ENCODE assay signal across 7 cellular contexts in the genomic region with DNA sequence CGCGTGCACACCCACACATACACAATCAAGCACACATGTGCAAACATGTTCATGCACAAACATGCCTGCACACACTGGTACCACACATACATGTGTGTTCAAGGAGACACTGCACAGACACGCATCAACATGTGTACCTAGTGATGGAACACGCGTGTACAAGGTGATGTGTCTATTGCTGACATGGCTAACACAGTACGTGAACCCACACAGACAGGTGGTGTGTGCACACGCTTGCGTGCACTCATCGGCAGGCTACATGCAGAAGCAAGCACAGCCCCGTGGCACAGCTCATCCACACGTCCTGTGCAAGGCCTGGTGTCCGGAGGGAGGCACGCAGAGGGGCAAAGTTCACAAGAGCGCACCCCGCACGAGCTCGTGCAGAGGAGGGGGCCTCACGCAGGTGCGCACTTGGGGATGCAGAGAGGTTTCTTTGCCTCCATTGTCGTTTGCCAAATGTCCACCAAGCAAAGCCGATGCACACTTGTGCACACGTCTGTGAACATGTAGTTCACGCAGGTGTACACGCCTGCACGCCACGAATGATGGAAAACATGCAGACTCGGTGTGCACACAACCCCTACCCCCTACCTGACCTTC. TPM values are rescaled to one million over a fixed set of nuclear protein-coding genes. Genes with fewer than 3 reads are reported as not detected.
DNase-seq lines count a peak whose midpoint lies in the region; ATAC-seq, FAIRE-seq and TF ChIP-seq lines count a peak whose summit lies in the region.

No MANE protein-coding gene starts in this region.

- peaks cover 0 to 34% of the 10 kb centered on the region in 2 experiments; a peak in 1 of 3 replicates for H3K36me3 ChIP-seq in HEK293 (ENCODE audit: control insufficient read depth in 2 of 2, insufficient read depth in 1 of 2, low read length in 2 of 2)
- H3K36me3 ChIP-seq in hepatocyte (replicated peaks; ENCODE audit: insufficient read depth, low read depth), result no peaks in the 10 kb centered on the region
- peaks cover 0 to 22% (median 11%) of the 10 kb centered on the region in 6 donors for H3K36me3 ChIP-seq in spleen

- peak; percentile 49 for DNase-seq in hepatocyte (ENCODE audit: low spot score)
- no peak for DNase-seq in spleen
- no peak for DNase-seq in iPS-NIHi7 (ENCODE audit: extremely low spot score)
- DNase-seq in GM19239 (ENCODE audit: insufficient read length, low spot score), result no peak

- no peak for FAIRE-seq in GM19239 (lab: Jason Lieb, UNC)

- no peaks in the 10 kb centered on the region for H3K9me2 ChIP-seq in hepatocyte (replicated peaks; ENCODE audit: insufficient read depth)

- H4K20me1 ChIP-seq in hepatocyte (ENCODE audit: insufficient read depth, poor library complexity, severe bottlenecking), result peaks cover 27% of the 10 kb centered on the region

- H3K9me3 ChIP-seq in HEK293 (ENCODE audit: control insufficient read depth, insufficient read depth, low read depth, low read length) (no peaks in the 10 kb centered on the region), hepatocyte (ENCODE audit: low read depth) (no peaks in the 10 kb centered on the region), spleen (no peaks in the 10 kb centered on the region)

- H3K27ac ChIP-seq in HEK293 (ENCODE audit: extremely low read depth, low read depth, low read length) (peak overlapping the region; percentile 75; the same call in 1 of the 2 replicates), hepatocyte (peak overlapping the region; percentile 93), spleen (peak overlapping the region in 5 of 8 donors; percentile 97 to 99 (median 98))

- no peak overlapping the region for H2AFZ ChIP-seq in hepatocyte

- TF ChIP-seq CTCF in HEK293 (tag by site-specific recombination; IDR thresholded peaks at IDR 0.05), result no peak
- TF ChIP-seq CTCF in WI38 (IDR thresholded peaks at IDR 0.05; ENCODE audit: low read depth, low read length), result no peak
- TF ChIP-seq CTCF in hepatocyte (IDR thresholded peaks at IDR 0.05; ENCODE audit: poor library complexity), result no peak
- no peak for TF ChIP-seq CTCF in spleen (IDR thresholded peaks at IDR 0.05 in 8 of 11, conservative IDR thresholded peaks at IDR 0.05 in 3 of 11)

- intact Hi-C loops in spleen (cut with DNase I; ENCODE audit: low total_unique reads), result no loop called here

- no peak for ATAC-seq in GM18505 (IDR thresholded peaks at IDR 0.05; ENCODE audit: unreplicated experiment)

- H3K27me3 ChIP-seq in hepatocyte (no peaks in the 10 kb centered on the region), spleen (replicated peaks in 1 of 7) (no peaks in the 10 kb centered on the region)

- H3K4me1 ChIP-seq in HEK293 (ENCODE audit: control insufficient read depth, insufficient read depth, low read length) (peaks cover 20% of the 10 kb centered on the region), hepatocyte (ENCODE audit: insufficient read depth) (peaks cover 41% of the 10 kb centered on the region), spleen (peaks cover 40 to 74% (median 54%) of the 10 kb centered on the region in 6 donors)

- whole genome bisulfite sequencing in hepatocyte (ENCODE audit: low lambda C conversion rate, missing lambda C conversion rate), result 42% methylated on average over 26 of the region's 27 CpGs
- WGBS in spleen, 5 donors, result 41 to 58% (median 52%) methylated on average over 21 to 27 of the region's 27 CpGs

- CTCF ChIA-PET in HEK293 (lab: Yijun Ruan, JAX), result no interaction called here

- H3K4me3 ChIP-seq in HEK293 (ENCODE audit: low read depth, low read length), result peak overlapping the region; percentile 63
- peak overlapping the region; percentile 87 for H3K4me3 ChIP-seq in WI38 (ENCODE audit: low read depth, low read length)
- H3K4me3 ChIP-seq in hepatocyte, result peak overlapping the region; percentile 70
- H3K4me3 ChIP-seq in spleen, result peak overlapping the region; percentile 62 to 97 (median 86)

- no peak for TF ChIP-seq POLR2A in spleen (IDR thresholded peaks at IDR 0.05)
- TF ChIP-seq POLR2A in GM18505 (IDR thresholded peaks at IDR 0.05; ENCODE audit: borderline replicate concordance, extremely low read depth, insufficient read depth, insufficient read length), result no peak

- H3K79me2 ChIP-seq in hepatocyte, result peaks cover 63% of the 10 kb centered on the region

- POLR2A ChIA-PET in HEK293 (lab: Yijun Ruan, JAX), result interaction anchor here (1.3 kb wide), 1 partner anchor 12 kb away, joined by 4 read pairs; no protein-coding TSS in a partner anchor

- peak overlapping the region; percentile 99 for H3K4me2 ChIP-seq in hepatocyte

TF ChIP-seq in HEK293, 187 proteins besides CTCF, POLR2A, EP300 and RAD21 (continues in another document):
- TF ChIP-seq ZNF157 (tag by site-specific recombination; IDR thresholded peaks at IDR 0.05), result no peak
- no peak for TF ChIP-seq HOXD13 (CRISPR knock-in tag; IDR thresholded peaks at IDR 0.05; ENCODE audit: borderline replicate concordance)
- TF ChIP-seq, protein P1, sequence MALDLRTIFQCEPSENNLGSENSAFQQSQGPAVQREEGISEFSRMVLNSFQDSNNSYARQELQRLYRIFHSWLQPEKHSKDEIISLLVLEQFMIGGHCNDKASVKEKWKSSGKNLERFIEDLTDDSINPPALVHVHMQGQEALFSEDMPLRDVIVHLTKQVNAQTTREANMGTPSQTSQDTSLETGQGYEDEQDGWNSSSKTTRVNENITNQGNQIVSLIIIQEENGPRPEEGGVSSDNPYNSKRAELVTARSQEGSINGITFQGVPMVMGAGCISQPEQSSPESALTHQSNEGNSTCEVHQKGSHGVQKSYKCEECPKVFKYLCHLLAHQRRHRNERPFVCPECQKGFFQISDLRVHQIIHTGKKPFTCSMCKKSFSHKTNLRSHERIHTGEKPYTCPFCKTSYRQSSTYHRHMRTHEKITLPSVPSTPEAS (tag by site-specific recombination; IDR thresholded peaks at IDR 0.05), result peak; percentile 67; the same call in 1 of the 2 replicates
- 0 out of 2 replicates have a peak, but pooled peaks have one; percentile 51 for TF ChIP-seq HOXC10 (CRISPR knock-in tag; IDR thresholded peaks at IDR 0.05)
- TF ChIP-seq ZNF266 (tag by site-specific recombination; IDR thresholded peaks at IDR 0.05; ENCODE audit: low read depth), result no peak
- 0 out of 2 replicates have a peak, but pooled peaks have one; percentile 12 for TF ChIP-seq ZNF2 (tag by site-specific recombination; IDR thresholded peaks at IDR 0.05)
- TF ChIP-seq, protein P2, sequence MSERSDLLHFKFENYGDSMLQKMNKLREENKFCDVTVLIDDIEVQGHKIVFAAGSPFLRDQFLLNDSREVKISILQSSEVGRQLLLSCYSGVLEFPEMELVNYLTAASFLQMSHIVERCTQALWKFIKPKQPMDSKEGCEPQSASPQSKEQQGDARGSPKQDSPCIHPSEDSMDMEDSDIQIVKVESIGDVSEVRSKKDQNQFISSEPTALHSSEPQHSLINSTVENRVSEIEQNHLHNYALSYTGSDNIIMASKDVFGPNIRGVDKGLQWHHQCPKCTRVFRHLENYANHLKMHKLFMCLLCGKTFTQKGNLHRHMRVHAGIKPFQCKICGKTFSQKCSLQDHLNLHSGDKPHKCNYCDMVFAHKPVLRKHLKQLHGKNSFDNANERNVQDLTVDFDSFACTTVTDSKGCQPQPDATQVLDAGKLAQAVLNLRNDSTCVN (tag by site-specific recombination; optimal IDR thresholded peaks at IDR 0.05), result peak; percentile 46
- no peak for TF ChIP-seq ZNF837 (tag by site-specific recombination; IDR thresholded peaks at IDR 0.05)
- TF ChIP-seq ZXDB (tag by site-specific recombination; IDR thresholded peaks at IDR 0.05), result 0 out of 2 replicates have a peak, but pooled peaks have one; percentile 23
- TF ChIP-seq ZNF48 (tag by site-specific recombination; IDR thresholded peaks at IDR 0.05), result no peak
- TF ChIP-seq ZBTB20 (tag by site-specific recombination; IDR thresholded peaks at IDR 0.05), result no peak; the same call in 1 of the 2 replicates
- TF ChIP-seq, protein P3, sequence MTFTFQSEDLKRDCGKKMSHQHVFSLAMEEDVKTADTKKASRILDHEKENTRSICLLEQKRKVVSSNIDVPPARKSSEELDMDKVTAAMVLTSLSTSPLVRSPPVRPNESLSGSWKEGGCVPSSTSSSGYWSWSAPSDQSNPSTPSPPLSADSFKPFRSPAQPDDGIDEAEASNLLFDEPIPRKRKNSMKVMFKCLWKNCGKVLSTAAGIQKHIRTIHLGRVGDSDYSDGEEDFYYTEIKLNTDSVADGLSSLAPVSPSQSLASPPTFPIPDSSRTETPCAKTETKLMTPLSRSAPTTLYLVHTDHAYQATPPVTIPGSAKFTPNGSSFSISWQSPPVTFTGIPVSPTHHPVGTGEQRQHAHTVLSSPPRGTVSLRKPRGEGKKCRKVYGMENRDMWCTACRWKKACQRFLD (tag by site-specific recombination; IDR thresholded peaks at IDR 0.05), result no peak
- TF ChIP-seq, protein P4, sequence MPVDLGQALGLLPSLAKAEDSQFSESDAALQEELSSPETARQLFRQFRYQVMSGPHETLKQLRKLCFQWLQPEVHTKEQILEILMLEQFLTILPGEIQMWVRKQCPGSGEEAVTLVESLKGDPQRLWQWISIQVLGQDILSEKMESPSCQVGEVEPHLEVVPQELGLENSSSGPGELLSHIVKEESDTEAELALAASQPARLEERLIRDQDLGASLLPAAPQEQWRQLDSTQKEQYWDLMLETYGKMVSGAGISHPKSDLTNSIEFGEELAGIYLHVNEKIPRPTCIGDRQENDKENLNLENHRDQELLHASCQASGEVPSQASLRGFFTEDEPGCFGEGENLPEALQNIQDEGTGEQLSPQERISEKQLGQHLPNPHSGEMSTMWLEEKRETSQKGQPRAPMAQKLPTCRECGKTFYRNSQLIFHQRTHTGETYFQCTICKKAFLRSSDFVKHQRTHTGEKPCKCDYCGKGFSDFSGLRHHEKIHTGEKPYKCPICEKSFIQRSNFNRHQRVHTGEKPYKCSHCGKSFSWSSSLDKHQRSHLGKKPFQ (tag by site-specific recombination; IDR thresholded peaks at IDR 0.05), result peak; percentile 14; the same call in 1 of the 2 replicates

RNA-seq across cellular contexts. Expression of a gene that starts 1.0 kb away (rescaled TPM):
- total RNA-seq in hepatocyte (50.9 and 56.0 TPM in 2 replicates), spleen (10 to 100 TPM; 33.0 to 62.3 (median 41.7) TPM)
- polyA plus RNA-seq in hepatocyte (87.1 and 108 TPM in 2 replicates), spleen (10 to 100 TPM; 12.6 to 89.7 (median 32.6) TPM)

RNA-seq across cellular contexts. Expression of a gene that starts 1.6 kb away (rescaled TPM):
- total RNA-seq in hepatocyte (27.7 and 36.2 TPM in 2 replicates), spleen (10 to 100 TPM; 11.4 to 22.9 (median 13.9) TPM)
- polyA plus RNA-seq in hepatocyte (27.4 and 37.2 TPM in 2 replicates), spleen (10 to 100 TPM in 2 of 3 donors, 1 to 10 TPM in 1; 9.8 to 17.8 (median 10.5) TPM)

RNA-seq across cellular contexts. Expression of a gene that starts 17.7 kb away (rescaled TPM):
- 72.1 and 80.6 TPM in 2 replicates for total RNA-seq in hepatocyte
- 73.7 and 80.4 TPM in 2 replicates for polyA plus RNA-seq in hepatocyte
- total RNA-seq in spleen, result 100 to 1,000 TPM in 4 of 7 donors, 10 to 100 TPM in 3; 89.2 to 114 (median 100) TPM
- polyA plus RNA-seq in spleen, result 100 to 1,000 TPM; 106 to 203 (median 202) TPM

RNA-seq across cellular contexts. Expression of a gene that starts 17.8 kb away (rescaled TPM):
- total RNA-seq in hepatocyte, result 12.8 and 22.9 TPM in 2 replicates
- polyA plus RNA-seq in hepatocyte, result 43.2 and 45.6 TPM in 2 replicates
- total RNA-seq in spleen, result 10 to 100 TPM; 16.9 to 42.1 (median 29.1) TPM
- polyA plus RNA-seq in spleen, result 10 to 100 TPM in 2 of 3 donors, 1 to 10 TPM in 1; 7.5 to 24.9 (median 10.4) TPM

RNA-seq across cellular contexts. Expression of a gene that starts 24.3 kb away (rescaled TPM):
- total RNA-seq in hepatocyte, result 0.17 TPM in 1 of 2 replicates, not detected in the other
- 0.42 and 1.0 TPM in 2 replicates for polyA plus RNA-seq in hepatocyte
- 1 to 10 TPM in 6 of 7 donors, under 1 TPM in 1; 0.77 to 5.9 (median 3.0) TPM for total RNA-seq in spleen
- 1 to 10 TPM in 1 of 3 donors, under 1 TPM in 2; 0.23 to 1.6 (median 0.37) TPM for polyA plus RNA-seq in spleen
